Comparison of ENCODE assay signal across 8 cellular contexts in genomic region chr5:176611435-176611834, GRCh38. TPM values are rescaled to one million over a fixed set of nuclear protein-coding genes. Genes with fewer than 3 reads are reported as not detected.
DNase-seq lines count a peak whose midpoint lies in the region; ATAC-seq and TF ChIP-seq lines count a peak whose summit lies in the region.

No MANE protein-coding gene starts in this region.

- H3K27me3 ChIP-seq in adrenal gland (no peaks in the 10 kb centered on the region), hepatocyte (peaks cover 8% of the 10 kb centered on the region)

- H3K9me3 ChIP-seq in adrenal gland (replicated peaks in 1 of 3) = no peaks in the 10 kb centered on the region
- H3K9me3 ChIP-seq in hepatocyte (ENCODE audit: low read depth) = no peaks in the 10 kb centered on the region

- TF ChIP-seq CTCF in GM20000 (IDR thresholded peaks at IDR 0.05; ENCODE audit: extremely low read depth, missing control alignments) (no peak), adrenal gland (IDR thresholded peaks at IDR 0.05) (no peak), hepatocyte (IDR thresholded peaks at IDR 0.05; ENCODE audit: poor library complexity) (no peak)

- TF ChIP-seq POLR2A in adrenal gland (IDR thresholded peaks at IDR 0.05) = no peak

- DNase-seq in GM20000 (ENCODE audit: low spot score) (peak; percentile 68), OCI-M1 (lab: John Stamatoyannopoulos, UW) (peak; percentile 85), adrenal gland (peak; percentile 84 to 91 (median 90)), hepatocyte (ENCODE audit: low spot score) (peak; percentile 91), NCI-H2196 treated with DMSO at 0.1 percent for 48 hours (lab: John Stamatoyannopoulos, UW; ENCODE audit: unreplicated experiment) (no peak)
- DNase-seq in stimulated activated CD4-positive, alpha-beta T cell treated with anti-CD3 and anti-CD28 coated beads, Interleukin-2, amount 100 ng/mL, for 48 hours = peak; percentile 52 to 53

- no peaks in the 10 kb centered on the region for H3K9me2 ChIP-seq in hepatocyte (replicated peaks; ENCODE audit: insufficient read depth)

- WGBS in adrenal gland, 4 donors = 8 to 14% (median 11%) methylated on average over 10 of the region's 10 CpGs
- WGBS in hepatocyte (ENCODE audit: low lambda C conversion rate, missing lambda C conversion rate) = 12% methylated on average over 10 of the region's 10 CpGs

- H3K27ac ChIP-seq in adrenal gland = no peak overlapping the region
- no peak overlapping the region for H3K27ac ChIP-seq in hepatocyte

- H2AFZ ChIP-seq in hepatocyte = no peak overlapping the region

- H3K36me3 ChIP-seq in adrenal gland (replicated peaks in 1 of 2) (no peaks in the 10 kb centered on the region), hepatocyte (replicated peaks; ENCODE audit: insufficient read depth, low read depth) (no peaks in the 10 kb centered on the region)

- no peak overlapping the region for H3K4me3 ChIP-seq in adrenal gland
- no peak overlapping the region for H3K4me3 ChIP-seq in hepatocyte

- H4K20me1 ChIP-seq in hepatocyte (ENCODE audit: insufficient read depth, poor library complexity, severe bottlenecking) = no peaks in the 10 kb centered on the region

- intact Hi-C loops in adrenal gland (cut with DNase I) = no loop called here

- H3K79me2 ChIP-seq in hepatocyte = no peaks in the 10 kb centered on the region

- peaks cover 7 to 9% of the 10 kb centered on the region in 2 donors for H3K4me1 ChIP-seq in adrenal gland (replicated peaks in 1 of 2)
- no peaks in the 10 kb centered on the region for H3K4me1 ChIP-seq in hepatocyte (ENCODE audit: insufficient read depth)

- ATAC-seq in GM19035 (IDR thresholded peaks at IDR 0.05; ENCODE audit: unreplicated experiment) (no peak), HG02840 (IDR thresholded peaks at IDR 0.05; ENCODE audit: low FRiP score, unreplicated experiment) (no peak)

- H3K4me2 ChIP-seq in hepatocyte = no peak overlapping the region

RNA-seq across cellular contexts. Expression of gene GPRIN1, which starts 1.5 kb away (rescaled TPM):
- total RNA-seq in adrenal gland (1 to 10 TPM in 4 of 8 donors, under 1 TPM in 4; 0.42 to 4.0 (median 1.2) TPM), hepatocyte (1.4 and 1.6 TPM in 2 replicates)
- polyA plus RNA-seq in adrenal gland (1 to 10 TPM in 2 of 3 donors, under 1 TPM in 1; 0.81 to 2.2 (median 1.3) TPM), hepatocyte (2.2 and 3.9 TPM in 2 replicates)

RNA-seq across cellular contexts. Expression of gene SNCB, which starts 18.9 kb away (rescaled TPM):
- total RNA-seq in adrenal gland (1 to 10 TPM in 2 of 8 donors, under 1 TPM in 2, not detected in 4; 0.19 to 2.4 (median 1.4) TPM), hepatocyte (not detected in 2 replicates)
- polyA plus RNA-seq in adrenal gland (1 to 10 TPM; 1.0 to 8.6 (median 2.8) TPM), hepatocyte (0.57 TPM in 1 of 2 replicates, not detected in the other)

RNA-seq across cellular contexts. Expression of gene EIF4E1B, which starts 19.0 kb away (rescaled TPM):
- total RNA-seq in adrenal gland = under 1 TPM in 1 of 8 donors, not detected in 7; 0.28 TPM
- polyA plus RNA-seq in adrenal gland = under 1 TPM; 0.24 to 0.37 (median 0.24) TPM
- total RNA-seq in hepatocyte = not detected in 2 replicates
- polyA plus RNA-seq in hepatocyte = not detected in 2 replicates

RNA-seq across cellular contexts. Expression of gene TSPAN17, which starts 35.8 kb away (rescaled TPM):
- total RNA-seq in adrenal gland (100 to 1,000 TPM in 1 of 8 donors, 10 to 100 TPM in 7; 25.8 to 106 (median 59.5) TPM), hepatocyte (33.2 and 33.4 TPM in 2 replicates)
- polyA plus RNA-seq in adrenal gland (10 to 100 TPM; 35.1 to 52.0 (median 43.8) TPM), hepatocyte (27.9 TPM in 2 replicates)
